In genomic region chr14:35398095-35398584, GRCh38 we compare ENCODE assay signal across 1 cellular context.
A peak's percentile ranks its signal among the peaks of the same experiment; 100 is the strongest.
TF ChIP-seq lines count a peak whose summit lies in the region.

No MANE protein-coding gene starts in this region.

TF ChIP-seq in GM12878, 131 proteins besides CTCF, POLR2A, EP300 and RAD21 (continues in another document):
- no peak for TF ChIP-seq TAF1 (IDR thresholded peaks at IDR 0.05; ENCODE audit: borderline replicate concordance, low read depth, low read length)
- no peak for TF ChIP-seq ZNF622 (IDR thresholded peaks at IDR 0.05)
- peak; percentile 76 for TF ChIP-seq IKZF1 (conservative IDR thresholded peaks at IDR 0.05)
- no peak for TF ChIP-seq BMI1 (IDR thresholded peaks at IDR 0.05; ENCODE audit: borderline replicate concordance)
- TF ChIP-seq BCLAF1 (IDR thresholded peaks at IDR 0.05) = no peak
- TF ChIP-seq E4F1 (IDR thresholded peaks at IDR 0.05; ENCODE audit: borderline replicate concordance, partially characterized antibody) = no peak
- TF ChIP-seq TARDBP (IDR thresholded peaks at IDR 0.05; ENCODE audit: borderline replicate concordance) = no peak
- TF ChIP-seq EED (IDR thresholded peaks at IDR 0.05; ENCODE audit: low read depth) = peak; percentile 51
- TF ChIP-seq SUZ12 (IDR thresholded peaks at IDR 0.05; ENCODE audit: unreplicated experiment) = no peak
- no peak for TF ChIP-seq NR2C2 (IDR thresholded peaks at IDR 0.05; ENCODE audit: borderline replicate concordance, control insufficient read depth, insufficient read length, low read depth)
- no peak for TF ChIP-seq CUX1 (IDR thresholded peaks at IDR 0.05; ENCODE audit: insufficient replicate concordance, low read depth, low read length)
- no peak for TF ChIP-seq IRF5 (IDR thresholded peaks at IDR 0.05; ENCODE audit: borderline replicate concordance)
- no peak for TF ChIP-seq ZNF687 (IDR thresholded peaks at IDR 0.05)
- TF ChIP-seq ZNF217 (IDR thresholded peaks at IDR 0.05) = no peak
- no peak for TF ChIP-seq KLF5 (IDR thresholded peaks at IDR 0.05; ENCODE audit: partially characterized antibody)
- no peak for TF ChIP-seq ELK1 (IDR thresholded peaks at IDR 0.05; ENCODE audit: low read depth, low read length)
- TF ChIP-seq BCL11A (IDR thresholded peaks at IDR 0.05; ENCODE audit: low read depth, low read length) = no peak
- no peak for TF ChIP-seq TCF3 (IDR thresholded peaks at IDR 0.05; ENCODE audit: borderline replicate concordance, insufficient read depth, low read depth, low read length)
- TF ChIP-seq ZNF207 (IDR thresholded peaks at IDR 0.05; ENCODE audit: borderline replicate concordance) = no peak
- no peak for TF ChIP-seq CREM (IDR thresholded peaks at IDR 0.05; ENCODE audit: low read depth)
- TF ChIP-seq HDAC6 (IDR thresholded peaks at IDR 0.05; ENCODE audit: unreplicated experiment) = no peak
- no peak for TF ChIP-seq RUNX3 (IDR thresholded peaks at IDR 0.05; ENCODE audit: low read length)
- TF ChIP-seq ZBED1 (IDR thresholded peaks at IDR 0.05; ENCODE audit: borderline replicate concordance) = 0 out of 2 replicates have a peak, but pooled peaks have one; percentile 11
- no peak for TF ChIP-seq MXI1 (IDR thresholded peaks at IDR 0.05; ENCODE audit: low read depth, low read length)
- no peak for TF ChIP-seq ZNF384 (IDR thresholded peaks at IDR 0.05; ENCODE audit: borderline replicate concordance, low read depth, low read length)
- no peak for TF ChIP-seq CHD2 (IDR thresholded peaks at IDR 0.05; ENCODE audit: borderline replicate concordance, low read depth, low read length)
- no peak for TF ChIP-seq BCL3 (IDR thresholded peaks at IDR 0.05; ENCODE audit: borderline replicate concordance, insufficient read depth, low read depth, low read length, poor library complexity, severe bottlenecking)
- no peak for TF ChIP-seq PKNOX1 (IDR thresholded peaks at IDR 0.05)
- no peak for TF ChIP-seq PML (IDR thresholded peaks at IDR 0.05; ENCODE audit: low read length)
- no peak for TF ChIP-seq RCOR1 (conservative IDR thresholded peaks at IDR 0.05; ENCODE audit: low read depth, low read length)
- no peak for TF ChIP-seq HCFC1 (IDR thresholded peaks at IDR 0.05; ENCODE audit: low read length)
- no peak for TF ChIP-seq USF1 (IDR thresholded peaks at IDR 0.05; ENCODE audit: borderline replicate concordance, extremely low read length, insufficient read depth, low read depth, low read length)
- TF ChIP-seq ZBTB33 (IDR thresholded peaks at IDR 0.05) = no peak
- TF ChIP-seq SPI1 (IDR thresholded peaks at IDR 0.05; ENCODE audit: borderline replicate concordance, insufficient read depth, low read depth, low read length) = peak; percentile 86
- TF ChIP-seq CBX3 (IDR thresholded peaks at IDR 0.05; ENCODE audit: borderline replicate concordance, low read depth) = no peak
